ENCODE assay signal across 23 cellular contexts in genomic region chr3:108103040-108103751, GRCh38. TPM values are rescaled to one million over a fixed set of nuclear protein-coding genes. Genes with fewer than 3 reads are reported as not detected.
A peak's percentile ranks its signal among the peaks of the same experiment; 100 is the strongest.
DNase-seq lines count a peak whose midpoint lies in the region; ATAC-seq and TF ChIP-seq lines count a peak whose summit lies in the region.
"Had no signal": no experiment of that assay in that cellular context is flagged by ENCODE, and none has a peak within 500 bp of the region (broad histone marks: within the 10 kb centered on the region; RNA-seq: fewer than 3 reads in every experiment).

No MANE protein-coding gene starts in this region.

- H3K4me3 ChIP-seq in LNCaP clone FGC (ENCODE audit: low read depth, low read length) = no peak overlapping the region
- H3K4me3 ChIP-seq in uterus = no peak overlapping the region
- H3K4me3 ChIP-seq in MG63 = no peak overlapping the region
- H3K4me3 ChIP-seq: A549, colonic mucosa, GM12878, PC-9, psoas muscle, suprapubic skin had no signal

- ATAC-seq in WTC11 = peak; percentile 69
- ATAC-seq in memory B cell (ENCODE audit: low read depth) = no peak
- ATAC-seq: A549, HCT116, natural killer cell, psoas muscle had no signal

- H3K27me3 ChIP-seq in uterus = no peaks in the 10 kb centered on the region
- H3K27me3 ChIP-seq in MG63 = no peaks in the 10 kb centered on the region
- H3K27me3 ChIP-seq: colonic mucosa, suprapubic skin had no signal

- no peaks in the 10 kb centered on the region for H3K36me3 ChIP-seq in uterus
- H3K36me3 ChIP-seq in MG63 = no peaks in the 10 kb centered on the region
- H3K36me3 ChIP-seq: colonic mucosa, suprapubic skin had no signal

- H3K27ac Mint-ChIP-seq in WTC11 (no peak overlapping the region), memory B cell (peak overlapping the region; percentile 64)
- H3K27ac Mint-ChIP-seq: activated naive CD8-positive, alpha-beta T cell treated with anti-CD3 and anti-CD28 coated beads, Interleukin-2, amount 10 ng/mL, durations not matched to agents 7 days and 5 days had no signal

- H3K4me3 Mint-ChIP-seq in WTC11 (no peak overlapping the region), memory B cell (peak overlapping the region; percentile 16)
- H3K4me3 Mint-ChIP-seq: activated naive CD8-positive, alpha-beta T cell treated with anti-CD3 and anti-CD28 coated beads, Interleukin-2, amount 10 ng/mL, durations not matched to agents 7 days and 5 days; brain; natural killer cell had no signal

- no peaks in the 10 kb centered on the region for H3K36me3 Mint-ChIP-seq in WTC11
- H3K36me3 Mint-ChIP-seq in memory B cell = no peaks in the 10 kb centered on the region
- H3K36me3 Mint-ChIP-seq: brain, natural killer cell had no signal

- H3K9me3 Mint-ChIP-seq in WTC11 (no peaks in the 10 kb centered on the region), memory B cell (no peaks in the 10 kb centered on the region)
- H3K9me3 Mint-ChIP-seq: activated naive CD8-positive, alpha-beta T cell treated with anti-CD3 and anti-CD28 coated beads, Interleukin-2, amount 10 ng/mL, durations not matched to agents 7 days and 5 days; brain; natural killer cell had no signal

- H3K27ac ChIP-seq in uterus (no peak overlapping the region), substantia nigra (ENCODE audit: low read depth, low read length, poor library complexity, severe bottlenecking) (no peak overlapping the region)
- H3K27ac ChIP-seq: A549, colonic mucosa, PC-9, psoas muscle, suprapubic skin had no signal

- CTCF ChIA-PET in WTC11 (lab: Charles Lee) = no interaction called here

- DNase-seq in AML-193 (lab: John Stamatoyannopoulos, UW) (peak; percentile 40 to 50), LNCaP clone FGC (ENCODE audit: low read depth) (peak; percentile 59), WTC11 (ENCODE audit: low spot score) (no peak), memory B cell (ENCODE audit: low spot score in 2 of 2) (no peak), NK-92 (lab: John Stamatoyannopoulos, UW; ENCODE audit: unreplicated experiment) (no peak), uterus (no peak), MG63 (no peak), substantia nigra (lab: John Stamatoyannopoulos, UW) (no peak)
- DNase-seq: activated naive CD8-positive, alpha-beta T cell treated with anti-CD3 and anti-CD28 coated beads, Interleukin-2, amount 10 ng/mL, durations not matched to agents 7 days and 5 days; C1 segment of cervical spinal cord; colonic mucosa; mammary epithelial cell; natural killer cell; NCI-H1092 treated with DMSO at 0.1 percent for 48 hours; NCI-H69; PC-9; psoas muscle; T-helper 2 cell had no signal

- TF ChIP-seq CTCF in LNCaP clone FGC (IDR thresholded peaks at IDR 0.05; ENCODE audit: control insufficient read depth, extremely low read depth, insufficient read depth) (no peak), WTC11 (IDR thresholded peaks at IDR 0.05) (no peak), uterus (IDR thresholded peaks at IDR 0.05) (no peak)

- H3K4me1 ChIP-seq in uterus = no peaks in the 10 kb centered on the region
- H3K4me1 ChIP-seq: A549, colonic mucosa, psoas muscle, suprapubic skin had no signal

- no peaks in the 10 kb centered on the region for H3K9me3 ChIP-seq in uterus
- no peaks in the 10 kb centered on the region for H3K9me3 ChIP-seq in MG63
- H3K9me3 ChIP-seq: A549, colonic mucosa, psoas muscle, suprapubic skin had no signal

- POLR2A ChIA-PET in WTC11 (lab: Charles Lee) = no interaction called here

- no peaks in the 10 kb centered on the region for H3K27me3 Mint-ChIP-seq in WTC11 (ENCODE audit: low read depth)
- no peaks in the 10 kb centered on the region for H3K27me3 Mint-ChIP-seq in memory B cell

- H3K4me1 Mint-ChIP-seq in WTC11 = peaks cover 13% of the 10 kb centered on the region
- peaks cover 47% of the 10 kb centered on the region for H3K4me1 Mint-ChIP-seq in memory B cell

- no peak for TF ChIP-seq POLR2A in uterus (IDR thresholded peaks at IDR 0.05)

- intact Hi-C loops in uterus (cut with DNase I; ENCODE audit: low total_unique reads) = no loop called here

TF ChIP-seq in WTC11, 78 proteins besides CTCF, POLR2A, EP300 and RAD21:
- no peak for TF ChIP-seq HMGA2 (CRISPR knock-in tag; IDR thresholded peaks at IDR 0.05)
- TF ChIP-seq ATF1 (CRISPR knock-in tag; IDR thresholded peaks at IDR 0.05) = no peak
- TF ChIP-seq ZNF317 (CRISPR knock-in tag; IDR thresholded peaks at IDR 0.05; ENCODE audit: borderline replicate concordance, low read depth) = no peak
- TF ChIP-seq, protein P1, sequence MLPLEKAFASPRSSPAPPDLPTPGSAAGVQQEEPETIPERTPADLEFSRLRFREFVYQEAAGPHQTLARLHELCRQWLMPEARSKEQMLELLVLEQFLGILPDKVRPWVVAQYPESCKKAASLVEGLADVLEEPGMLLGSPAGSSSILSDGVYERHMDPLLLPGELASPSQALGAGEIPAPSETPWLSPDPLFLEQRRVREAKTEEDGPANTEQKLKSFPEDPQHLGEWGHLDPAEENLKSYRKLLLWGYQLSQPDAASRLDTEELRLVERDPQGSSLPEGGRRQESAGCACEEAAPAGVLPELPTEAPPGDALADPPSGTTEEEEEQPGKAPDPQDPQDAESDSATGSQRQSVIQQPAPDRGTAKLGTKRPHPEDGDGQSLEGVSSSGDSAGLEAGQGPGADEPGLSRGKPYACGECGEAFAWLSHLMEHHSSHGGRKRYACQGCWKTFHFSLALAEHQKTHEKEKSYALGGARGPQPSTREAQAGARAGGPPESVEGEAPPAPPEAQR (CRISPR knock-in tag; IDR thresholded peaks at IDR 0.05) = no peak
- TF ChIP-seq RELA (CRISPR knock-in tag; IDR thresholded peaks at IDR 0.05; ENCODE audit: borderline replicate concordance) = no peak
- TF ChIP-seq, protein P2, sequence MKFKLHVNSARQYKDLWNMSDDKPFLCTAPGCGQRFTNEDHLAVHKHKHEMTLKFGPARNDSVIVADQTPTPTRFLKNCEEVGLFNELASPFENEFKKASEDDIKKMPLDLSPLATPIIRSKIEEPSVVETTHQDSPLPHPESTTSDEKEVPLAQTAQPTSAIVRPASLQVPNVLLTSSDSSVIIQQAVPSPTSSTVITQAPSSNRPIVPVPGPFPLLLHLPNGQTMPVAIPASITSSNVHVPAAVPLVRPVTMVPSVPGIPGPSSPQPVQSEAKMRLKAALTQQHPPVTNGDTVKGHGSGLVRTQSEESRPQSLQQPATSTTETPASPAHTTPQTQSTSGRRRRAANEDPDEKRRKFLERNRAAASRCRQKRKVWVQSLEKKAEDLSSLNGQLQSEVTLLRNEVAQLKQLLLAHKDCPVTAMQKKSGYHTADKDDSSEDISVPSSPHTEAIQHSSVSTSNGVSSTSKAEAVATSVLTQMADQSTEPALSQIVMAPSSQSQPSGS (CRISPR knock-in tag; IDR thresholded peaks at IDR 0.05; ENCODE audit: borderline replicate concordance, low read depth) = no peak
- TF ChIP-seq FOXJ3 (CRISPR knock-in tag; IDR thresholded peaks at IDR 0.05; ENCODE audit: borderline replicate concordance) = no peak
- no peak for TF ChIP-seq SMAD4 (CRISPR knock-in tag; IDR thresholded peaks at IDR 0.05)

RNA-seq across cellular contexts. Expression of gene CD47, which starts 12.4 kb away (rescaled TPM):
- total RNA-seq in WTC11 (2021) (16.3 to 22.7 TPM (median 22.6 TPM) in 3 replicates), uterus (100 to 1,000 TPM in 1 of 4 donors, 10 to 100 TPM in 3; 29.2 to 210 (median 67.1) TPM)
- 69.0 and 158 TPM in 2 replicates for total RNA-seq in MG63 (2014; rRNA removed; shearing (Covaris generic); ENCODE audit: low replicate concordance)

Comparison
In these comparisons a context has a peak if more than half of its experiments do, and no peak if none do; other contexts are left out.
1. DNase-seq: peak in AML-193 (2 of 2) and LNCaP clone FGC (single experiment); none in WTC11 (single experiment), memory B cell (0 of 2), NK-92 (single experiment), uterus (0 of 2), MG63 (single experiment) and substantia nigra (0 of 49).